Comparison of ENCODE assay signal across 21 cellular contexts in genomic region chr2:236078675-236079255, GRCh38.
"Had no signal": no experiment of that assay in that cellular context is flagged by ENCODE, and none has a peak within 500 bp of the region (broad histone marks: within the 10 kb centered on the region; RNA-seq: fewer than 3 reads in every experiment).

No MANE protein-coding gene starts in this region.

- H3K4me2 ChIP-seq: neural progenitor cell had no signal

- H3K36me3 Mint-ChIP-seq: activated naive CD4-positive, alpha-beta T cell treated with anti-CD3 and anti-CD28 coated beads, Interleukin-2, amount 50 U/mL, for 24 hours had no signal

- H3K27me3 Mint-ChIP-seq: activated CD4-positive, alpha-beta T cell treated with anti-CD3 and anti-CD28 coated beads, Interleukin-2, amount 10 ng/mL, durations not matched to agents 7 days and 5 days; activated naive CD4-positive, alpha-beta T cell treated with anti-CD3 and anti-CD28 coated beads, Interleukin-2, amount 50 U/mL, for 24 hours; effector memory CD8-positive, alpha-beta T cell had no signal

- H3K4me1 ChIP-seq: adrenal gland had no signal

- H3K36me3 ChIP-seq: adrenal gland, cardiac muscle cell, neural progenitor cell, prostate gland had no signal

- H3K27ac ChIP-seq: adrenal gland, cardiac muscle cell, neural progenitor cell, prostate gland, suprapubic skin had no signal

- H2AFZ ChIP-seq: neural progenitor cell had no signal

- H3K27me3 ChIP-seq: adrenal gland, cardiac muscle cell, neural progenitor cell, suprapubic skin had no signal

- H3K9me3 ChIP-seq: adrenal gland, prostate gland, suprapubic skin had no signal

- H3K4me1 Mint-ChIP-seq: activated CD4-positive, alpha-beta T cell treated with anti-CD3 and anti-CD28 coated beads, Interleukin-2, amount 10 ng/mL, durations not matched to agents 7 days and 5 days; activated naive CD4-positive, alpha-beta T cell treated with anti-CD3 and anti-CD28 coated beads, Interleukin-2, amount 50 U/mL, for 24 hours; stimulated activated naive CD8-positive, alpha-beta T cell treated with anti-CD3 and anti-CD28 coated beads, Interleukin-15, amount 100 ng/mL, for 72 hours had no signal

- H3K4me3 Mint-ChIP-seq: activated CD4-positive, alpha-beta T cell treated with anti-CD3 and anti-CD28 coated beads, Interleukin-2, amount 10 ng/mL, durations not matched to agents 7 days and 5 days; activated naive CD4-positive, alpha-beta T cell treated with anti-CD3 and anti-CD28 coated beads, Interleukin-2, amount 50 U/mL, for 24 hours; activated T-cell treated with anti-CD3 and anti-CD28 coated beads, Interleukin-2, amount 50 U/mL, for 72 hours; effector memory CD8-positive, alpha-beta T cell; neural progenitor cell; stimulated activated naive CD8-positive, alpha-beta T cell treated with anti-CD3 and anti-CD28 coated beads, Interleukin-15, amount 100 ng/mL, for 72 hours had no signal

- H3K4me3 ChIP-seq: adrenal gland, cardiac muscle cell, lung, neural progenitor cell, prostate gland, suprapubic skin had no signal

- H3K27ac Mint-ChIP-seq: activated CD4-positive, alpha-beta T cell treated with anti-CD3 and anti-CD28 coated beads, Interleukin-2, amount 10 ng/mL, durations not matched to agents 7 days and 5 days; activated naive CD4-positive, alpha-beta T cell treated with anti-CD3 and anti-CD28 coated beads, Interleukin-2, amount 50 U/mL, for 24 hours; activated T-cell treated with anti-CD3 and anti-CD28 coated beads, Interleukin-2, amount 50 U/mL, for 72 hours; effector memory CD8-positive, alpha-beta T cell; neural progenitor cell; stimulated activated naive CD8-positive, alpha-beta T cell treated with anti-CD3 and anti-CD28 coated beads, Interleukin-15, amount 100 ng/mL, for 72 hours had no signal

- H3K9me3 Mint-ChIP-seq: activated CD4-positive, alpha-beta T cell treated with anti-CD3 and anti-CD28 coated beads, Interleukin-2, amount 10 ng/mL, durations not matched to agents 7 days and 5 days; activated naive CD4-positive, alpha-beta T cell treated with anti-CD3 and anti-CD28 coated beads, Interleukin-2, amount 50 U/mL, for 24 hours; activated T-cell treated with anti-CD3 and anti-CD28 coated beads, Interleukin-2, amount 50 U/mL, for 72 hours; effector memory CD8-positive, alpha-beta T cell; neural progenitor cell; stimulated activated naive CD8-positive, alpha-beta T cell treated with anti-CD3 and anti-CD28 coated beads, Interleukin-15, amount 100 ng/mL, for 72 hours had no signal

- ATAC-seq: activated CD4-positive, CD25-positive, alpha-beta regulatory T cell treated with anti-CD3 and anti-CD28 coated beads, Interleukin-2, amount 50 U/mL, for 24 hours; activated T-cell treated with anti-CD3 and anti-CD28 coated beads, Interleukin-2, amount 50 U/mL, for 72 hours; effector memory CD8-positive, alpha-beta T cell; left lobe of liver; right cardiac atrium; stimulated activated naive CD8-positive, alpha-beta T cell treated with anti-CD3 and anti-CD28 coated beads, Interleukin-15, amount 100 ng/mL, for 72 hours had no signal

- DNase-seq: activated CD4-positive, alpha-beta T cell treated with anti-CD3 and anti-CD28 coated beads, Interleukin-2, amount 10 ng/mL, durations not matched to agents 7 days and 5 days; activated gamma-delta T cell; activated T-cell treated with anti-CD3 and anti-CD28 coated beads, Interleukin-2, amount 50 U/mL, for 72 hours; adrenal gland; effector memory CD8-positive, alpha-beta T cell; foreskin melanocyte; glutamatergic neuron; hypothalamus; midbrain; right cardiac atrium; stimulated activated CD4-positive, alpha-beta T cell treated with anti-CD3 and anti-CD28 coated beads, Interleukin-15, amount 100 ng/mL, for 24 hours; stimulated activated CD4-positive, alpha-beta T cell treated with anti-CD3 and anti-CD28 coated beads, Interleukin-2, amount 100 ng/mL, for 48 hours; stimulated activated naive CD8-positive, alpha-beta T cell treated with anti-CD3 and anti-CD28 coated beads, Interleukin-15, amount 100 ng/mL, for 72 hours had no signal
